ENCODE assay signal across 10 cellular contexts in genomic region chr1:156852414-156852874, GRCh38. TPM values are rescaled to one million over a fixed set of nuclear protein-coding genes. Genes with fewer than 3 reads are reported as not detected.
DNase-seq lines count a peak whose midpoint lies in the region; ATAC-seq and TF ChIP-seq lines count a peak whose summit lies in the region.
"Had no signal": no experiment of that assay in that cellular context is flagged by ENCODE, and none has a peak within 500 bp of the region (broad histone marks: within the 10 kb centered on the region; RNA-seq: fewer than 3 reads in every experiment).

No MANE protein-coding gene starts in this region.

- POLR2A ChIA-PET in GM10248 (lab: Yijun Ruan, JAX), result no interaction called here

- H3K4me3 ChIP-seq in fibroblast of pulmonary artery (replicated peaks; ENCODE audit: low read depth, low read length) (no peak overlapping the region), psoas muscle (no peak overlapping the region)
- H3K4me3 ChIP-seq: spleen had no signal

- 15 to 20% (median 19%) methylated on average over 9 of the region's 9 CpGs for WGBS in psoas muscle, 3 donors

- peak overlapping the region; percentile 36 for H3K27ac ChIP-seq in psoas muscle
- H3K27ac ChIP-seq: spleen had no signal

- intact Hi-C loops in psoas muscle (cut with DNase I), result no loop called here

- CTCF ChIA-PET in GM10248 (lab: Yijun Ruan, JAX), result interaction anchor here (1.7 to 4.2 kb wide), 3 partner anchors 8 to 127 kb away, joined by 7 to 29 read pairs (median 27); partner anchors contain the start of gene NTRK1

- H3K4me1 ChIP-seq in psoas muscle, result peaks cover 14% of the 10 kb centered on the region

- peaks cover 0 to 12% (median 9%) of the 10 kb centered on the region in 3 donors for H3K27me3 ChIP-seq in psoas muscle (ENCODE audit: insufficient read depth in 3 of 3, low read length in 2 of 3)

- no peaks in the 10 kb centered on the region for H3K9me3 ChIP-seq in psoas muscle
- H3K9me3 ChIP-seq: spleen had no signal

- peak; percentile 85 to 94 (median 91) for ATAC-seq in psoas muscle
- no peak for ATAC-seq in GM18511 (IDR thresholded peaks at IDR 0.05; ENCODE audit: unreplicated experiment)
- ATAC-seq in GM18517 (IDR thresholded peaks at IDR 0.05; ENCODE audit: unreplicated experiment), result no peak
- no peak for ATAC-seq in GM21786 (IDR thresholded peaks at IDR 0.05; ENCODE audit: unreplicated experiment)

- H3K36me3 ChIP-seq in psoas muscle (ENCODE audit: insufficient read depth in 1 of 2, low read depth in 1 of 2), result no peaks in the 10 kb centered on the region
- H3K36me3 ChIP-seq: spleen had no signal

- TF ChIP-seq CTCF in fibroblast of pulmonary artery (IDR thresholded peaks at IDR 0.05; ENCODE audit: low read length, missing control alignments) (no peak), psoas muscle (IDR thresholded peaks at IDR 0.05) (no peak), GM10248 (IDR thresholded peaks at IDR 0.05; ENCODE audit: control extremely low read depth, extremely low read depth, low read depth, missing control alignments) (no peak)

- peak; percentile 45 for DNase-seq in GM03348 (ENCODE audit: low spot score)
- DNase-seq in NCI-H446 (lab: John Stamatoyannopoulos, UW), result peak; percentile 84 to 98
- DNase-seq in fibroblast of pulmonary artery (ENCODE audit: low read depth), result peak; percentile 29
- DNase-seq in psoas muscle, result peak; percentile 75 to 88
- DNase-seq in GM10248 (ENCODE audit: extremely low spot score), result no peak
- DNase-seq: GDM1, spleen had no signal

RNA-seq across cellular contexts. Expression of gene INSRR, which starts 6.5 kb away (rescaled TPM):
- total RNA-seq in psoas muscle, result under 1 TPM in 1 of 4 donors, not detected in 3; 0.07 TPM
- under 1 TPM in 1 of 3 donors, not detected in 2; under 0.01 TPM for polyA plus RNA-seq in psoas muscle

RNA-seq across cellular contexts. Expression of gene NTRK1, which starts 8.2 kb away (rescaled TPM):
- under 1 TPM; 0.16 to 0.92 (median 0.44) TPM for total RNA-seq in psoas muscle
- polyA plus RNA-seq in psoas muscle, result under 1 TPM; 0.07 to 0.65 (median 0.58) TPM

RNA-seq across cellular contexts. Expression of gene SH2D2A, which starts 35.8 kb away (rescaled TPM):
- under 1 TPM; 0.37 to 0.82 (median 0.60) TPM for total RNA-seq in psoas muscle
- polyA plus RNA-seq in psoas muscle, result under 1 TPM in 2 of 3 donors, not detected in 1; 0.25 to 0.26 TPM

RNA-seq across cellular contexts. Expression of gene PEAR1, which starts 41.1 kb away (rescaled TPM):
- 1 to 10 TPM; 3.8 to 7.3 (median 4.1) TPM for total RNA-seq in psoas muscle
- 1 to 10 TPM; 2.1 to 4.6 (median 2.6) TPM for polyA plus RNA-seq in psoas muscle

Comparison
In these comparisons a context has a peak if more than half of its experiments do, and no peak if none do; other contexts are left out.
1. ATAC-seq: peak in psoas muscle (4 of 4); none in GM18511 (single experiment), GM18517 (single experiment) and GM21786 (single experiment).